22 cellular contexts compared by ENCODE assay signal in the genomic region with DNA sequence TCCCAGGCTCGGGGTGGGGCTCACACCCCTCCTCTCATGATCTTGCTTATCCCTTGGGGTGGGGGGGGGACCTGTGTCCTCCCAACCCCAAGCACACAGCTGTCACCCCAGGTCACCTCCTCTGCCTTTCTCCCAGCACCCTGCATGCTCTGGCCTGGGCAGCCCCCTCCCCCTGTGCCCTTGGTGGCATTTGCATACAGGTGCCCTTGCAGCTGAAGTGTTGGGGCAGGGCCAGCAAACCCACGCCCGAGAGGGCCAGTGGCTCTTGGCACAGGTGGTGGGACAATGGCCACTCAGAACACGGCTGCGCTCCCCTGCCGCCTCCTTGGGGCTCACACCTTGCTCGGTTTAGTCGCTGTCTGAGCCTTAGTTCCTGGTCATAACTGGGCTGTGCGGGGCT. TPM values are rescaled to one million over a fixed set of nuclear protein-coding genes. Genes with fewer than 3 reads are reported as not detected.
DNase-seq lines count a peak whose midpoint lies in the region; ATAC-seq, FAIRE-seq and TF ChIP-seq lines count a peak whose summit lies in the region.
"Had no signal": no experiment of that assay in that cellular context is flagged by ENCODE, and none has a peak within 500 bp of the region (broad histone marks: within the 10 kb centered on the region; RNA-seq: fewer than 3 reads in every experiment).

No MANE protein-coding gene starts in this region.

- ATAC-seq in GM19328 (IDR thresholded peaks at IDR 0.05; ENCODE audit: unreplicated experiment) = no peak
- ATAC-seq: stimulated activated naive CD8-positive, alpha-beta T cell treated with anti-CD3 and anti-CD28 coated beads, Interleukin-15, amount 100 ng/mL, for 72 hours had no signal

- H3K9ac ChIP-seq in H1 (replicated peaks in 1 of 4; ENCODE audit: extremely low read depth in 1 of 4, low read depth in 3 of 4, low read length in 3 of 4) (no peak overlapping the region), mesenchymal stem cell (ENCODE audit: low read length) (no peak overlapping the region)

- peaks cover 7% of the 10 kb centered on the region; the same call in 1 of the 2 replicates for H3K23me2 ChIP-seq in H1 (ENCODE audit: low read depth, low read length)

- no peak overlapping the region for H2BK20ac ChIP-seq in H1 (ENCODE audit: low read length)

- H4K5ac ChIP-seq in H1 (ENCODE audit: insufficient read length, low read depth, low read length) = no peak overlapping the region

- FAIRE-seq in H1 (lab: Jason Lieb, UNC) = no peak
- FAIRE-seq: TTC549 had no signal

- H3K4me3 ChIP-seq in H1 (ENCODE audit: extremely low read depth in 1 of 4, insufficient read depth in 2 of 4, low read depth in 3 of 4, low read length in 4 of 4) = no peak overlapping the region
- H3K4me3 ChIP-seq in mesenchymal stem cell (ENCODE audit: insufficient read depth in 1 of 2, low read depth in 1 of 2, low read length in 2 of 2) = no peak overlapping the region
- H3K4me3 ChIP-seq: upper lobe of left lung had no signal

- peak overlapping the region; percentile 68; the same call in 1 of the 2 replicates for H2BK12ac ChIP-seq in H1 (ENCODE audit: low read depth, low read length)
- H2BK12ac ChIP-seq in mesenchymal stem cell (ENCODE audit: low read length in 2 of 2) = no peak overlapping the region

- peaks cover 0 to 4% of the 10 kb centered on the region in 2 experiments; a peak in 2 of 4 replicates for H3K9me3 ChIP-seq in H1 (ENCODE audit: insufficient read depth in 2 of 2, low read depth in 1 of 2, low read length in 1 of 2)
- no peaks in the 10 kb centered on the region for H3K9me3 ChIP-seq in mesenchymal stem cell (ENCODE audit: control insufficient read depth, low read length)
- H3K9me3 ChIP-seq: upper lobe of left lung had no signal

- no peak for TF ChIP-seq CTCF in H1 (IDR thresholded peaks at IDR 0.05; ENCODE audit: control extremely low read depth in 1 of 3, insufficient read depth in 1 of 3, low read depth in 1 of 3, low read length in 3 of 3)

- H3K18ac ChIP-seq in H1 (ENCODE audit: extremely low read depth, low read length) (no peak overlapping the region; the same call in 1 of the 2 replicates), mesenchymal stem cell (ENCODE audit: low read depth in 1 of 2, low read length in 2 of 2) (no peak overlapping the region)

- no peaks in the 10 kb centered on the region for H3K79me2 ChIP-seq in H1 (ENCODE audit: control insufficient read depth in 1 of 2, insufficient read depth in 2 of 2, low read length in 2 of 2)

- CTCF ChIA-PET in H1 (lab: Charles Lee; ENCODE audit: partially characterized antibody) = interaction anchor here (0.6 to 2.0 kb wide), 2 partner anchors 14 to 69 kb away, joined by 3 to 4 read pairs; no protein-coding TSS in a partner anchor

- H2BK120ac ChIP-seq in H1 (replicated peaks; ENCODE audit: low read depth, low read length) (no peak overlapping the region), mesenchymal stem cell (ENCODE audit: low read depth, low read length) (no peak overlapping the region)

- H3K36me3 ChIP-seq in H1 (ENCODE audit: control insufficient read depth in 2 of 4, insufficient read depth in 4 of 4, low read length in 3 of 4) (no peaks in the 10 kb centered on the region; a peak in 1 of 8 replicates), mesenchymal stem cell (ENCODE audit: control insufficient read depth in 1 of 2, insufficient read depth in 2 of 2, low read depth in 1 of 2, low read length in 2 of 2) (no peaks in the 10 kb centered on the region)
- H3K36me3 ChIP-seq: upper lobe of left lung had no signal

- no peak overlapping the region for H3K56ac ChIP-seq in H1 (replicated peaks; ENCODE audit: insufficient read length, low read depth, low read length)

- H4K20me1 ChIP-seq in H1 (replicated peaks in 1 of 2; ENCODE audit: control insufficient read depth in 1 of 2, insufficient read depth in 2 of 2, low read length in 2 of 2) = peaks cover 0 to 8% of the 10 kb centered on the region in 2 experiments

- no peak overlapping the region for H4K8ac ChIP-seq in H1 (ENCODE audit: extremely low read depth, insufficient read depth, low read length)
- no peak overlapping the region for H4K8ac ChIP-seq in mesenchymal stem cell (ENCODE audit: low read length)

- 97% methylated on average over 9 of the region's 9 CpGs; no CpG with 5 or more reads in 1 of the 2 experiments for WGBS in H1 (ENCODE audit: extremely low coverage in 1 of 2, insufficient coverage in 1 of 2, insufficient read length in 1 of 2, insufficient replicate concordance in 2 of 2, low coverage in 1 of 2, low lambda C conversion rate in 2 of 2, missing lambda C conversion rate in 1 of 2), 2 experiments
- WGBS in mesenchymal stem cell = 89% methylated on average over 9 of the region's 9 CpGs

- H2AFZ ChIP-seq in H1 (ENCODE audit: low read length) (no peak overlapping the region), mesenchymal stem cell (ENCODE audit: low read depth, low read length) (no peak overlapping the region)

- no peak overlapping the region for H3K23ac ChIP-seq in H1 (ENCODE audit: insufficient read length)
- no peak overlapping the region for H3K23ac ChIP-seq in mesenchymal stem cell (ENCODE audit: low read length in 2 of 2)

- no peak for TF ChIP-seq EP300 in H1 (IDR thresholded peaks at IDR 0.05; ENCODE audit: borderline replicate concordance in 1 of 2, low read depth in 2 of 2, low read length in 2 of 2)

- H3K4ac ChIP-seq in H1 (replicated peaks; ENCODE audit: insufficient read length, low read depth, low read length) (no peak overlapping the region), mesenchymal stem cell (ENCODE audit: low read depth in 1 of 2, low read length in 2 of 2) (no peak overlapping the region)

- no peak for TF ChIP-seq RAD21 in H1 (IDR thresholded peaks at IDR 0.05 in 1 of 2, conservative IDR thresholded peaks at IDR 0.05 in 1 of 2; ENCODE audit: low read depth in 2 of 2, low read length in 2 of 2)

- H4K91ac ChIP-seq in H1 (replicated peaks; ENCODE audit: insufficient read length, low read length) = no peak overlapping the region
- no peak overlapping the region for H4K91ac ChIP-seq in mesenchymal stem cell (ENCODE audit: low read length)

- H2BK5ac ChIP-seq in H1 (ENCODE audit: low read depth, low read length) (0 out of 2 replicates have a peak overlapping the region, but pooled peaks have one; percentile 73), mesenchymal stem cell (ENCODE audit: low read depth, low read length, poor library complexity, severe bottlenecking) (no peak overlapping the region)

- H3K4me2 ChIP-seq in H1 (ENCODE audit: insufficient read depth in 1 of 2, low read depth in 2 of 2, low read length in 2 of 2) (no peak overlapping the region), mesenchymal stem cell (ENCODE audit: low read length, poor library complexity, severe bottlenecking) (no peak overlapping the region)

- no peak overlapping the region for H2BK15ac ChIP-seq in H1 (ENCODE audit: low read length)
- no peak overlapping the region for H2BK15ac ChIP-seq in mesenchymal stem cell (ENCODE audit: low read depth, poor library complexity, severe bottlenecking)

- POLR2A ChIA-PET in H1 (lab: Charles Lee; ENCODE audit: partially characterized antibody) = interaction anchor here (0.9 kb wide), 1 partner anchor 61 kb away, joined by 3 read pairs; no protein-coding TSS in a partner anchor

- peaks cover 0 to 19% (median 8%) of the 10 kb centered on the region in 4 experiments; a peak in 5 of 7 replicates for H3K4me1 ChIP-seq in H1 (replicated peaks in 1 of 4; ENCODE audit: control insufficient read depth in 3 of 4, insufficient read depth in 4 of 4, low read length in 3 of 4)
- H3K4me1 ChIP-seq in mesenchymal stem cell (ENCODE audit: control insufficient read depth, insufficient read depth, low read depth, low read length) = peaks cover 34% of the 10 kb centered on the region
- H3K4me1 ChIP-seq: upper lobe of left lung had no signal

- no peak overlapping the region for H3K27ac ChIP-seq in H1 (ENCODE audit: low read depth, low read length)
- no peak overlapping the region for H3K27ac ChIP-seq in mesenchymal stem cell (ENCODE audit: low read length, poor library complexity, severe bottlenecking)
- H3K27ac ChIP-seq: upper lobe of left lung had no signal

- DNase-seq in COR-L47 (lab: John Stamatoyannopoulos, UW) = peak; percentile 71
- peak; percentile 94 to 97 (median 96) for DNase-seq in NCI-H1417 (lab: John Stamatoyannopoulos, UW)
- peak; percentile 92 for DNase-seq in NCI-H345 treated with DMSO at 0.1 percent for 48 hours (lab: John Stamatoyannopoulos, UW; ENCODE audit: unreplicated experiment)
- DNase-seq in H1 (ENCODE audit: low read depth in 1 of 2, low spot score in 2 of 2) = no peak
- DNase-seq in activated gamma-delta T cell (lab: John Stamatoyannopoulos, UW) = no peak
- no peak for DNase-seq in mesenchymal stem cell
- DNase-seq in germinal center (ENCODE audit: low spot score) = no peak
- DNase-seq: ACHN; activated CD4-positive, alpha-beta T cell treated with anti-CD3 and anti-CD28 coated beads, Interleukin-2, amount 10 ng/mL, durations not matched to agents 24 days and 14 days; activated CD8-positive, alpha-beta memory T cell treated with anti-CD3 and anti-CD28 coated beads, Interleukin-2, amount 50 U/mL, for 4 hours; anterior cingulate cortex; CD4-positive, CD25-positive, alpha-beta regulatory T cell; HFFc6; NCI-H226; OCI-M1; stimulated activated naive CD8-positive, alpha-beta T cell treated with anti-CD3 and anti-CD28 coated beads, Interleukin-15, amount 100 ng/mL, for 72 hours had no signal

- no peak for TF ChIP-seq POLR2A in H1 (IDR thresholded peaks at IDR 0.05; ENCODE audit: control extremely low read depth in 1 of 2, low read depth in 2 of 2, low read length in 2 of 2)

- no peak overlapping the region for H3K14ac ChIP-seq in H1 (ENCODE audit: insufficient read length)
- H3K14ac ChIP-seq in mesenchymal stem cell (ENCODE audit: low read length in 2 of 2) = no peak overlapping the region

- H3K79me1 ChIP-seq in H1 (ENCODE audit: low read depth, low read length) (no peaks in the 10 kb centered on the region), mesenchymal stem cell (replicated peaks; ENCODE audit: low read length, poor library complexity, severe bottlenecking) (no peaks in the 10 kb centered on the region)

- peak overlapping the region; percentile 86; the same call in 1 of the 2 replicates for H2AK5ac ChIP-seq in H1 (ENCODE audit: low read depth, low read length)
- H2AK5ac ChIP-seq in mesenchymal stem cell (ENCODE audit: low read length, severe bottlenecking) = no peak overlapping the region

- no peaks in the 10 kb centered on the region for H3K27me3 ChIP-seq in H1 (replicated peaks in 1 of 4; ENCODE audit: control insufficient read depth in 3 of 4, extremely low read depth in 1 of 4, insufficient read depth in 3 of 4, low read length in 3 of 4)
- H3K27me3 ChIP-seq in mesenchymal stem cell (ENCODE audit: control insufficient read depth in 1 of 2, insufficient read depth in 1 of 2, low read length in 2 of 2) = peaks cover 0 to 48% of the 10 kb centered on the region in 2 experiments
- H3K27me3 ChIP-seq: upper lobe of left lung had no signal

RNA-seq across cellular contexts. Expression of gene MYT1, which starts 11.3 kb away (rescaled TPM):
- total RNA-seq in H1 (2021; fragmentation: NEBNext Ultra II Directional; extraction: Animal tissue kit (Norgen Biotek cat#: 25700)) = 1.1 and 2.0 TPM in 2 replicates
- polyA plus RNA-seq in H1 (2011; rRNA removed) = 0.63 and 1.0 TPM in 2 replicates
- 0.96 TPM for polyA plus RNA-seq in H1 (2011; cell fraction: cytosol; rRNA removed)
- 2.8 TPM for polyA plus RNA-seq in H1 (2011; cell fraction: nucleus; rRNA removed)
- polyA plus RNA-seq in H1 (2012, experiment 1 of 2) = 0.51 to 1.5 TPM (median 1.1 TPM) in 4 replicates
- polyA plus RNA-seq in H1 (2012, experiment 2 of 2) = 0.24 TPM
- 1.2 TPM for polyA plus RNA-seq in H1 (2013, experiment 1 of 2)
- 0.90 TPM for polyA plus RNA-seq in H1 (2013, experiment 2 of 2)
- 0.88 and 0.95 TPM in 2 replicates for polyA minus RNA-seq in H1 (2011; rRNA and poly(A)+ RNA removed)
- polyA minus RNA-seq in H1 (2011; cell fraction: cytosol; rRNA and poly(A)+ RNA removed) = 1.3 TPM
- polyA minus RNA-seq in H1 (2011; cell fraction: nucleus; rRNA and poly(A)+ RNA removed) = 1.00 TPM
- polyA plus RNA-seq in mesenchymal stem cell (2013, experiment 1 of 2) = not detected
- not detected for polyA plus RNA-seq in mesenchymal stem cell (2013, experiment 2 of 2)
- total RNA-seq: activated CD4-positive, alpha-beta T cell treated with anti-CD3 and anti-CD28 coated beads, Interleukin-2, amount 10 ng/mL, durations not matched to agents 24 days and 14 days; CD4-positive, CD25-positive, alpha-beta regulatory T cell; HFFc6 had no signal

RNA-seq across cellular contexts. Expression of gene NPBWR2, which starts 45.5 kb away (rescaled TPM):
- not detected in 2 replicates for total RNA-seq in H1 (2021; fragmentation: NEBNext Ultra II Directional; extraction: Animal tissue kit (Norgen Biotek cat#: 25700))
- polyA plus RNA-seq in H1 (2011; rRNA removed) = not detected in 2 replicates
- not detected for polyA plus RNA-seq in H1 (2011; cell fraction: cytosol; rRNA removed)
- not detected for polyA plus RNA-seq in H1 (2011; cell fraction: nucleus; rRNA removed)
- polyA plus RNA-seq in H1 (2012, experiment 1 of 2) = 0.11 TPM in 1 of 4 replicates, not detected in the others
- not detected for polyA plus RNA-seq in H1 (2012, experiment 2 of 2)
- polyA plus RNA-seq in H1 (2013, experiment 1 of 2) = not detected
- not detected for polyA plus RNA-seq in H1 (2013, experiment 2 of 2)
- not detected in 2 replicates for polyA minus RNA-seq in H1 (2011; rRNA and poly(A)+ RNA removed)
- polyA minus RNA-seq in H1 (2011; cell fraction: cytosol; rRNA and poly(A)+ RNA removed) = not detected
- not detected for polyA minus RNA-seq in H1 (2011; cell fraction: nucleus; rRNA and poly(A)+ RNA removed)
- polyA plus RNA-seq in mesenchymal stem cell (2013, experiment 1 of 2) = not detected
- polyA plus RNA-seq in mesenchymal stem cell (2013, experiment 2 of 2) = not detected
- total RNA-seq: activated CD4-positive, alpha-beta T cell treated with anti-CD3 and anti-CD28 coated beads, Interleukin-2, amount 10 ng/mL, durations not matched to agents 24 days and 14 days; CD4-positive, CD25-positive, alpha-beta regulatory T cell; cerebellum; HFFc6; neural crest cell; renal cortical epithelial cell; upper lobe of left lung had no signal
- polyA plus RNA-seq: CD4-positive, CD25-positive, alpha-beta regulatory T cell had no signal

Comparison
In these comparisons a context has a peak if more than half of its experiments do, and no peak if none do; other contexts are left out.
1. DNase-seq: peak in COR-L47 (single experiment), NCI-H1417 (3 of 3) and NCI-H345 treated with DMSO at 0.1 percent for 48 hours (single experiment); none in H1 (0 of 2), activated gamma-delta T cell (single experiment), mesenchymal stem cell (single experiment) and germinal center (single experiment).